36 cellular contexts compared by ENCODE assay signal in the genomic region with DNA sequence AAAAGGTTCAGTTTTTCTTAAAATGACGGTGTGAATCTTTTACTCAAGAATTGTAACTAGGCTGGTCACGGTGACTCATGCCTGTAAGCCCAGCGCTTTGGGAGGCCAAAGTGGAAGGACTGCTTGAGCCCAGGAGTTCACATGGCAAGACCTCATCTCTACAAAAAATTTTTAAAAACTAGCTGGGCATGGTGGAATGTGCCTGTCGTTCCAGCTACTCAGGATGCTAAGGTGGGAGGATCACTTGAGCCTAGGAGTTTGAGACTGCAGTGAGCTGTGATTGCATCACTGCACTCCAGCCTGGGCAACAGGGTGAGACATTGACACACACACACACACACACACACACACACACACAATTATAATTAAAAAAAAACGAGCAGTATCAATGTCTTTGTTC.
"Had no signal": no experiment of that assay in that cellular context is flagged by ENCODE, and none has a peak within 500 bp of the region (broad histone marks: within the 10 kb centered on the region; RNA-seq: fewer than 3 reads in every experiment).

No MANE protein-coding gene starts in this region.

- H3K27me3 Mint-ChIP-seq: activated B cell treated with CpG ODN at 0.5 μM for 24 hours; activated CD4-positive, alpha-beta memory T cell treated with anti-CD3 and anti-CD28 coated beads for 36 hours; activated CD4-positive, alpha-beta T cell treated with anti-CD3 and anti-CD28 coated beads, Interleukin-2, amount 10 ng/mL, durations not matched to agents 24 days and 14 days; activated CD8-positive, alpha-beta T cell treated with anti-CD3 and anti-CD28 coated beads for 36 hours; activated naive CD8-positive, alpha-beta T cell treated with anti-CD3 and anti-CD28 coated beads for 36 hours; activated T-helper 17 cell treated with anti-CD3 and anti-CD28 coated beads, Interleukin-2, amount 50 U/mL, for 72 hours had no signal

- H3K36me3 ChIP-seq: adrenal gland, brain microvascular endothelial cell, breast epithelium had no signal

- DNase-seq: activated B cell treated with CpG ODN at 0.5 μM for 24 hours; activated CD4-positive, alpha-beta memory T cell treated with anti-CD3 and anti-CD28 coated beads for 36 hours; activated CD4-positive, alpha-beta T cell treated with anti-CD3 and anti-CD28 coated beads for 4 hours; activated CD4-positive, alpha-beta T cell treated with anti-CD3 and anti-CD28 coated beads, Interleukin-2, amount 10 ng/mL, durations not matched to agents 24 days and 14 days; activated CD4-positive, alpha-beta T cell treated with anti-CD3 and anti-CD28 coated beads, Interleukin-2, amount 50 U/mL, for 1 hour; activated CD4-positive, alpha-beta T cell treated with anti-CD3 and anti-CD28 coated beads, Interleukin-2, amount 50 U/mL, for 4 hours; activated CD4-positive, CD25-positive, alpha-beta regulatory T cell treated with anti-CD3 and anti-CD28 coated beads, Interleukin-2, amount 50 U/mL, for 72 hours; activated CD8-positive, alpha-beta memory T cell treated with anti-CD3 and anti-CD28 coated beads, Interleukin-2, amount 50 U/mL, for 4 hours; activated CD8-positive, alpha-beta T cell treated with anti-CD3 and anti-CD28 coated beads for 36 hours; activated effector memory CD4-positive, alpha-beta T cell treated with anti-CD3 and anti-CD28 coated beads, Interleukin-2, amount 50 U/mL, for 16 hours; activated gamma-delta T cell treated with Interleukin-2 at 50 U/mL for 16 hours; activated naive CD4-positive, alpha-beta T cell; activated naive CD4-positive, alpha-beta T cell treated with anti-CD3 and anti-CD28 coated beads for 36 hours; activated naive CD4-positive, alpha-beta T cell treated with anti-CD3 and anti-CD28 coated beads, Interleukin-2, amount 50 U/mL, for 16 hours; activated naive CD8-positive, alpha-beta T cell treated with anti-CD3 and anti-CD28 coated beads for 36 hours; activated T-cell treated with anti-CD3 and anti-CD28 coated beads for 4 hours; activated T-cell treated with anti-CD3 and anti-CD28 coated beads, Interleukin-2, amount 50 U/mL, for 1 hour; activated T-cell treated with anti-CD3 and anti-CD28 coated beads, Interleukin-2, amount 50 U/mL, for 4 hours; activated T-cell treated with anti-CD3 and anti-CD28 coated beads, Interleukin-2, amount 50 U/mL, for 72 hours; adrenal gland; amniotic stem cell; aorta; body of pancreas; brain microvascular endothelial cell; central memory CD4-positive, alpha-beta T cell; T-helper 2 cell; T-helper 9 cell had no signal

- H3K36me3 Mint-ChIP-seq: activated CD4-positive, alpha-beta memory T cell treated with anti-CD3 and anti-CD28 coated beads for 36 hours; activated naive CD4-positive, alpha-beta T cell treated with anti-CD3 and anti-CD28 coated beads, Interleukin-2, amount 50 U/mL, for 72 hours; activated naive CD8-positive, alpha-beta T cell treated with anti-CD3 and anti-CD28 coated beads for 36 hours had no signal

- H3K27me3 ChIP-seq: adrenal gland, body of pancreas, brain microvascular endothelial cell, breast epithelium had no signal

- H3K9me3 Mint-ChIP-seq: activated B cell treated with CpG ODN at 0.5 μM for 24 hours; activated CD8-positive, alpha-beta T cell treated with anti-CD3 and anti-CD28 coated beads for 36 hours; activated naive CD4-positive, alpha-beta T cell treated with anti-CD3 and anti-CD28 coated beads for 36 hours; activated naive CD4-positive, alpha-beta T cell treated with anti-CD3 and anti-CD28 coated beads, Interleukin-2, amount 50 U/mL, for 72 hours; activated naive CD8-positive, alpha-beta T cell treated with anti-CD3 and anti-CD28 coated beads for 36 hours; activated T-cell treated with anti-CD3 and anti-CD28 coated beads, Interleukin-2, amount 50 U/mL, for 72 hours; activated T-helper 1 cell treated with anti-CD3 and anti-CD28 coated beads, Interleukin-12 subunit alpha, Interleukin-12 subunit beta, Interleukin-2, Interleukin-4 antibody, amounts not matched to agents 30 ng/mL and 10 ng/mL and 1 ng/mL, durations not matched to agents 14 hours and 24 hours and 36 hours; T-helper 1 cell treated with Interleukin-12 subunit alpha and Interleukin-12 subunit beta and Interleukin-4 antibody, amounts not matched to agents 30 μg/mL and 1 μg/mL, for 36 hours had no signal

- H3K4me1 ChIP-seq: adrenal gland, body of pancreas, breast epithelium had no signal

- H3K4me3 Mint-ChIP-seq: activated B cell treated with CpG ODN at 0.5 μM for 24 hours; activated CD4-positive, alpha-beta memory T cell treated with anti-CD3 and anti-CD28 coated beads for 36 hours; activated CD4-positive, alpha-beta T cell treated with anti-CD3 and anti-CD28 coated beads, Interleukin-2, amount 10 ng/mL, durations not matched to agents 24 days and 14 days; activated CD8-positive, alpha-beta T cell treated with anti-CD3 and anti-CD28 coated beads for 36 hours; activated naive CD4-positive, alpha-beta T cell treated with anti-CD3 and anti-CD28 coated beads for 36 hours; activated naive CD8-positive, alpha-beta T cell treated with anti-CD3 and anti-CD28 coated beads for 36 hours; activated T-cell treated with anti-CD3 and anti-CD28 coated beads, Interleukin-2, amount 50 U/mL, for 4 hours; activated T-cell treated with anti-CD3 and anti-CD28 coated beads, Interleukin-2, amount 50 U/mL, for 72 hours; activated T-helper 1 cell treated with anti-CD3 and anti-CD28 coated beads, Interleukin-12 subunit alpha, Interleukin-12 subunit beta, Interleukin-2, Interleukin-4 antibody, amounts not matched to agents 30 ng/mL and 10 ng/mL and 1 ng/mL, durations not matched to agents 14 hours and 24 hours and 36 hours; activated T-helper 17 cell treated with anti-CD3 and anti-CD28 coated beads, Interleukin-2, amount 50 U/mL, for 72 hours; T-helper 1 cell treated with Interleukin-12 subunit alpha and Interleukin-12 subunit beta and Interleukin-4 antibody, amounts not matched to agents 30 μg/mL and 1 μg/mL, for 36 hours; T-helper 2 cell treated with Interferon-gamma antibody and Interleukin-4, amounts not matched to agents 5 μg/mL and 100 μg/mL, for 36 hours had no signal

- ATAC-seq: activated CD8-positive, alpha-beta T cell treated with anti-CD3 and anti-CD28 coated beads for 36 hours; activated naive CD4-positive, alpha-beta T cell treated with anti-CD3 and anti-CD28 coated beads, Interleukin-2, amount 50 U/mL, for 72 hours; activated T-cell treated with anti-CD3 and anti-CD28 coated beads, Interleukin-2, amount 50 U/mL, for 4 hours; activated T-cell treated with anti-CD3 and anti-CD28 coated beads, Interleukin-2, amount 50 U/mL, for 72 hours; activated T-helper 17 cell treated with anti-CD3 and anti-CD28 coated beads, Interleukin-2, amount 50 U/mL, for 72 hours; body of pancreas had no signal

- H3K27ac Mint-ChIP-seq: activated B cell treated with CpG ODN at 0.5 μM for 24 hours; activated CD4-positive, alpha-beta memory T cell treated with anti-CD3 and anti-CD28 coated beads for 36 hours; activated CD4-positive, alpha-beta T cell treated with anti-CD3 and anti-CD28 coated beads, Interleukin-2, amount 10 ng/mL, durations not matched to agents 24 days and 14 days; activated CD8-positive, alpha-beta T cell treated with anti-CD3 and anti-CD28 coated beads for 36 hours; activated naive CD4-positive, alpha-beta T cell treated with anti-CD3 and anti-CD28 coated beads for 36 hours; activated naive CD4-positive, alpha-beta T cell treated with anti-CD3 and anti-CD28 coated beads, Interleukin-2, amount 50 U/mL, for 72 hours; activated naive CD8-positive, alpha-beta T cell treated with anti-CD3 and anti-CD28 coated beads for 36 hours; activated T-cell treated with anti-CD3 and anti-CD28 coated beads, Interleukin-2, amount 50 U/mL, for 72 hours; activated T-helper 1 cell treated with anti-CD3 and anti-CD28 coated beads, Interleukin-12 subunit alpha, Interleukin-12 subunit beta, Interleukin-2, Interleukin-4 antibody, amounts not matched to agents 30 ng/mL and 10 ng/mL and 1 ng/mL, durations not matched to agents 14 hours and 24 hours and 36 hours; activated T-helper 17 cell treated with anti-CD3 and anti-CD28 coated beads, Interleukin-2, amount 50 U/mL, for 72 hours; T-helper 1 cell treated with Interleukin-12 subunit alpha and Interleukin-12 subunit beta and Interleukin-4 antibody, amounts not matched to agents 30 μg/mL and 1 μg/mL, for 36 hours; T-helper 2 cell treated with Interferon-gamma antibody and Interleukin-4, amounts not matched to agents 5 μg/mL and 100 μg/mL, for 36 hours had no signal

- H3K27ac ChIP-seq: adrenal gland, body of pancreas, brain microvascular endothelial cell, breast epithelium, VCaP had no signal

- FAIRE-seq: astrocyte, TTC549 had no signal

- H3K4me3 ChIP-seq: adrenal gland, body of pancreas, breast epithelium had no signal

- H3K4me1 Mint-ChIP-seq: activated B cell treated with CpG ODN at 0.5 μM for 24 hours; activated CD4-positive, alpha-beta T cell treated with anti-CD3 and anti-CD28 coated beads, Interleukin-2, amount 10 ng/mL, durations not matched to agents 24 days and 14 days; activated naive CD8-positive, alpha-beta T cell treated with anti-CD3 and anti-CD28 coated beads for 36 hours; activated T-helper 17 cell treated with anti-CD3 and anti-CD28 coated beads, Interleukin-2, amount 50 U/mL, for 72 hours had no signal

- H3K9me3 ChIP-seq: adrenal gland, body of pancreas, breast epithelium had no signal
